In genomic region chr17:72492941-72493340, GRCh38 we compare ENCODE assay signal across 1 cellular context.
TF ChIP-seq lines count a peak whose summit lies in the region.

No MANE protein-coding gene starts in this region.

TF ChIP-seq in HepG2, 621 proteins besides CTCF, POLR2A, EP300 and RAD21 (continued from another document):
- TF ChIP-seq ZBTB44 (CRISPR knock-in tag; IDR thresholded peaks at IDR 0.05) (no peak), ZNF335 (CRISPR knock-in tag; IDR thresholded peaks at IDR 0.05) (no peak), NKX3-1 (CRISPR knock-in tag; IDR thresholded peaks at IDR 0.05) (no peak), GABPA (IDR thresholded peaks at IDR 0.05; ENCODE audit: low read depth, low read length) (no peak), GABPA (CRISPR knock-in tag; IDR thresholded peaks at IDR 0.05; ENCODE audit: low read depth) (no peak), ZNF572 (CRISPR knock-in tag; IDR thresholded peaks at IDR 0.05) (no peak), KLF16 (CRISPR knock-in tag; IDR thresholded peaks at IDR 0.05) (no peak), ZNF251 (CRISPR knock-in tag; IDR thresholded peaks at IDR 0.05) (no peak), ZMYM2 (CRISPR knock-in tag; IDR thresholded peaks at IDR 0.05) (no peak), ZMAT5 (CRISPR knock-in tag; IDR thresholded peaks at IDR 0.05; ENCODE audit: borderline replicate concordance, low read depth) (no peak), ISL2 (CRISPR knock-in tag; IDR thresholded peaks at IDR 0.05) (0 out of 2 replicates have a peak, but pooled peaks have one; percentile 36), DR1 (CRISPR knock-in tag; IDR thresholded peaks at IDR 0.05) (no peak), PAWR (CRISPR knock-in tag; IDR thresholded peaks at IDR 0.05; ENCODE audit: borderline replicate concordance) (no peak), MNT (IDR thresholded peaks at IDR 0.05) (no peak), ZFP36L2 (CRISPR knock-in tag; IDR thresholded peaks at IDR 0.05) (no peak), THAP11 (CRISPR knock-in tag; IDR thresholded peaks at IDR 0.05) (no peak), FOXK2 (IDR thresholded peaks at IDR 0.05) (no peak), HNF4A (CRISPR knock-in tag; IDR thresholded peaks at IDR 0.05) (peak; percentile 78), MIER2 (CRISPR knock-in tag; IDR thresholded peaks at IDR 0.05) (no peak), MLX (CRISPR knock-in tag; IDR thresholded peaks at IDR 0.05) (no peak), AKAP8 (CRISPR knock-in tag; IDR thresholded peaks at IDR 0.05) (no peak), ZNF451 (CRISPR knock-in tag; IDR thresholded peaks at IDR 0.05) (no peak), ZNF782 (CRISPR knock-in tag; IDR thresholded peaks at IDR 0.05; ENCODE audit: borderline replicate concordance) (no peak), CHD4 (IDR thresholded peaks at IDR 0.05; ENCODE audit: borderline replicate concordance, low read length) (no peak)
- TF ChIP-seq, protein P1, sequence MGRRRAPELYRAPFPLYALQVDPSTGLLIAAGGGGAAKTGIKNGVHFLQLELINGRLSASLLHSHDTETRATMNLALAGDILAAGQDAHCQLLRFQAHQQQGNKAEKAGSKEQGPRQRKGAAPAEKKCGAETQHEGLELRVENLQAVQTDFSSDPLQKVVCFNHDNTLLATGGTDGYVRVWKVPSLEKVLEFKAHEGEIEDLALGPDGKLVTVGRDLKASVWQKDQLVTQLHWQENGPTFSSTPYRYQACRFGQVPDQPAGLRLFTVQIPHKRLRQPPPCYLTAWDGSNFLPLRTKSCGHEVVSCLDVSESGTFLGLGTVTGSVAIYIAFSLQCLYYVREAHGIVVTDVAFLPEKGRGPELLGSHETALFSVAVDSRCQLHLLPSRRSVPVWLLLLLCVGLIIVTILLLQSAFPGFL (CRISPR knock-in tag; IDR thresholded peaks at IDR 0.05) = no peak
- TF ChIP-seq, protein P2, sequence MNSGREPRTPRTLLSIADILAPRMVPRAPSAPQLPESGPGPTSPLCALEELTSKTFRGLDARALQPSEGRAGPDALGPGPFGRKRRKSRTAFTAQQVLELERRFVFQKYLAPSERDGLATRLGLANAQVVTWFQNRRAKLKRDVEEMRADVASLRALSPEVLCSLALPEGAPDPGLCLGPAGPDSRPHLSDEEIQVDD (CRISPR knock-in tag; IDR thresholded peaks at IDR 0.05; ENCODE audit: borderline replicate concordance) = no peak
